ENCODE assay signal across 8 cellular contexts in the genomic region with DNA sequence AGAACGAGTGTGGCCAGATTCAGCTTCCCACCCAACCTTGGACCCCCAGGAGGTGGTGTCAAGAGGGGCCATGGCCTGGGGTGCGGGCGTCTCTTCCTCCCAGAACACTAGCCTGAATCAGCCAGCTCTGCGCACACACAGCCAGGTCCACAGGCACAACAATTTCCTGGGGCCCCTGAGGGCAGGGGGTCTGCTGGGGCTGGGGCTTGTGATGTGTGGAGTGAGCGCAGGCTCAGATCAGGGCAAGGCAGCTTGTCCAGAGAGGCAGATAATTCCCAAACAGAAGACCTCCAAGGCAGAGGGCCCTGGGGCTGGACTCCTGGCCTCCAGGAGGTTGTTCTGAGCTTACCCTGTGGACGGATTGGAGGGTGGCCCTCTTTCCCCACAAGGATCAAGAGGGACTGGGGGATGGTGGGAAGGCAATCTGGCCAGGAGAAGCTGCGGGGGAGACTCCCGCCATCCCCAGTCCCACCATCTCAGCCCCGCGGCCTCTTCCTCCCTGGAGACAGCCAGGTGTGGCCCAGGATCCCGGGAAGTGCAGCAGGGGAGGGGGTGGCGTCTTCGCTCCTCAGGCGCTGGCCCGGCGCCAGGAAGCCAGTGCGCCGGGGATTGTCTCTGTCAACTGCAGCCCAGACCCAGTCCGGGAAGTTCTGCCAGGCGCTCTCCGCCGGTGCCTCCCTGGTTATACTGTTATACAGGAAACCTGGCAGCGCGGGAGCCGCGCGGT.
A peak's percentile ranks its signal among the peaks of the same experiment; 100 is the strongest.
DNase-seq lines count a peak whose midpoint lies in the region; ATAC-seq lines count a peak whose summit lies in the region.

No MANE protein-coding gene starts in this region.

- H3K9me3 ChIP-seq in HUES6 (ENCODE audit: control insufficient read depth, insufficient read depth, low read depth, low read length): no peaks in the 10 kb centered on the region

- H3K27me3 Mint-ChIP-seq in activated naive CD4-positive, alpha-beta T cell treated with anti-CD3 and anti-CD28 coated beads, Interleukin-2, amount 50 U/mL, for 24 hours: peaks cover 12% of the 10 kb centered on the region

- no peaks in the 10 kb centered on the region for H3K9me3 Mint-ChIP-seq in activated naive CD4-positive, alpha-beta T cell treated with anti-CD3 and anti-CD28 coated beads, Interleukin-2, amount 50 U/mL, for 24 hours

- H3K4me1 Mint-ChIP-seq in activated naive CD4-positive, alpha-beta T cell treated with anti-CD3 and anti-CD28 coated beads, Interleukin-2, amount 50 U/mL, for 24 hours: peaks cover 18% of the 10 kb centered on the region

- H3K4me3 Mint-ChIP-seq in activated naive CD4-positive, alpha-beta T cell treated with anti-CD3 and anti-CD28 coated beads, Interleukin-2, amount 50 U/mL, for 24 hours: peak overlapping the region; percentile 79

- peak overlapping the region; percentile 59 for H3K4me3 ChIP-seq in HUES6 (ENCODE audit: low read depth, low read length)

- no peak overlapping the region for H3K9ac ChIP-seq in HUES6 (ENCODE audit: low read length)

- H3K27ac Mint-ChIP-seq in activated naive CD4-positive, alpha-beta T cell treated with anti-CD3 and anti-CD28 coated beads, Interleukin-2, amount 50 U/mL, for 24 hours: peak overlapping the region; percentile 30

- peaks cover 30% of the 10 kb centered on the region for H3K4me1 ChIP-seq in HUES6 (ENCODE audit: control insufficient read depth, insufficient read depth, low read length)

- no peak for ATAC-seq in activated CD4-positive, CD25-positive, alpha-beta regulatory T cell treated with anti-CD3 and anti-CD28 coated beads, Interleukin-2, amount 50 U/mL, for 24 hours
- no peak for ATAC-seq in HG03460 (IDR thresholded peaks at IDR 0.05; ENCODE audit: unreplicated experiment)

- no peak overlapping the region for H3K27ac ChIP-seq in HUES6 (ENCODE audit: low read depth, low read length)

- H3K36me3 ChIP-seq in HUES6 (ENCODE audit: control insufficient read depth, insufficient read depth, low read length): no peaks in the 10 kb centered on the region

- DNase-seq in 8988T (peak; percentile 39), left kidney (ENCODE audit: low read depth, low spot score) (peak; percentile 61), NCI-H774 (lab: John Stamatoyannopoulos, UW) (no peak), epidermal melanocyte (ENCODE audit: insufficient read length, low spot score) (no peak)

- no peaks in the 10 kb centered on the region for H3K36me3 Mint-ChIP-seq in activated naive CD4-positive, alpha-beta T cell treated with anti-CD3 and anti-CD28 coated beads, Interleukin-2, amount 50 U/mL, for 24 hours

- H3K27me3 ChIP-seq in HUES6 (ENCODE audit: control insufficient read depth, insufficient read depth, low read length): peaks cover 91% of the 10 kb centered on the region

Comparison
In these comparisons a context has a peak if more than half of its experiments do, and no peak if none do; other contexts are left out.
1. DNase-seq: peak in 8988T (single experiment) and left kidney (single experiment); none in NCI-H774 (single experiment) and epidermal melanocyte (single experiment).